19 cellular contexts compared by ENCODE assay signal in genomic region chr7:51033722-51034530, GRCh38.
DNase-seq lines count a peak whose midpoint lies in the region; ATAC-seq, FAIRE-seq and TF ChIP-seq lines count a peak whose summit lies in the region.
"Had no signal": no experiment of that assay in that cellular context is flagged by ENCODE, and none has a peak within 500 bp of the region (broad histone marks: within the 10 kb centered on the region; RNA-seq: fewer than 3 reads in every experiment).

No MANE protein-coding gene starts in this region.

- no peaks in the 10 kb centered on the region for H3K36me3 Mint-ChIP-seq in neural progenitor cell
- H3K36me3 Mint-ChIP-seq in activated naive CD4-positive, alpha-beta T cell treated with anti-CD3 and anti-CD28 coated beads for 36 hours (ENCODE audit: low read depth), result no peaks in the 10 kb centered on the region
- H3K36me3 Mint-ChIP-seq: activated CD8-positive, alpha-beta memory T cell treated with anti-CD3 and anti-CD28 coated beads, Interleukin-2, amount 10 ng/mL, durations not matched to agents 7 days and 5 days; memory B cell had no signal

- peaks cover 2 to 9% (median 7%) of the 10 kb centered on the region in 4 experiments; a peak in 6 of 7 replicates for H3K4me1 ChIP-seq in H1 (replicated peaks in 1 of 4; ENCODE audit: control insufficient read depth in 3 of 4, insufficient read depth in 4 of 4, low read length in 3 of 4)
- H3K4me1 ChIP-seq in neural progenitor cell, result peaks cover 31% of the 10 kb centered on the region
- H3K4me1 ChIP-seq in aorta (ENCODE audit: control insufficient read depth in 1 of 2, insufficient read depth in 2 of 2, low read length in 2 of 2), result no peaks in the 10 kb centered on the region
- peaks cover 0 to 18% (median 7%) of the 10 kb centered on the region in 4 donors for H3K4me1 ChIP-seq in tibial artery

- no peak overlapping the region for H3K4me3 ChIP-seq in H1 (ENCODE audit: extremely low read depth in 1 of 4, insufficient read depth in 2 of 4, low read depth in 3 of 4, low read length in 4 of 4)
- H3K4me3 ChIP-seq in neural progenitor cell, result no peak overlapping the region
- H3K4me3 ChIP-seq in aorta (ENCODE audit: low read length in 2 of 2), result no peak overlapping the region
- no peak overlapping the region for H3K4me3 ChIP-seq in tibial artery
- H3K4me3 ChIP-seq: prostate gland had no signal

- CTCF ChIA-PET in H1 (lab: Charles Lee; ENCODE audit: partially characterized antibody), result interaction anchor here (1.0 to 3.3 kb wide), 7 partner anchors 13 to 127 kb away, joined by 3 to 12 read pairs (median 3); no protein-coding TSS in a partner anchor
- CTCF ChIA-PET in activated naive CD4-positive, alpha-beta T cell treated with anti-CD3 and anti-CD28 coated beads for 36 hours (lab: Charles Lee), result interaction anchor here (0.5 to 0.6 kb wide), 2 partner anchors 10 to 25 kb away, joined by 3 read pairs; no protein-coding TSS in a partner anchor

- POLR2A ChIA-PET in H1 (lab: Charles Lee; ENCODE audit: partially characterized antibody), result no interaction called here

- no peak overlapping the region for H3K56ac ChIP-seq in H1 (replicated peaks; ENCODE audit: insufficient read length, low read depth, low read length)

- H3K4ac ChIP-seq in H1 (replicated peaks; ENCODE audit: insufficient read length, low read depth, low read length), result no peak overlapping the region

- no peak for DNase-seq in Right ventricle myocardium superior
- DNase-seq in cardiac septum (ENCODE audit: low spot score), result no peak
- DNase-seq in H1 (ENCODE audit: low read depth in 1 of 2, low spot score in 2 of 2), result no peak
- DNase-seq in neural progenitor cell (ENCODE audit: low spot score), result no peak
- DNase-seq in aorta, result peak in 1 of 2 donors; percentile 72
- no peak for DNase-seq in inferior parietal cortex (ENCODE audit: extremely low spot score)
- DNase-seq in tibial artery, result no peak
- no peak for DNase-seq in activated naive CD4-positive, alpha-beta T cell treated with anti-CD3 and anti-CD28 coated beads for 36 hours
- DNase-seq: activated CD8-positive, alpha-beta memory T cell treated with anti-CD3 and anti-CD28 coated beads, Interleukin-2, amount 10 ng/mL, durations not matched to agents 7 days and 5 days; activated naive CD4-positive, alpha-beta T cell treated with anti-CD3 and anti-CD28 coated beads, Interleukin-2, amount 50 U/mL, for 16 hours; NCI-H2171 had no signal

- H3K36me3 ChIP-seq in H1 (ENCODE audit: control insufficient read depth in 2 of 4, insufficient read depth in 4 of 4, low read length in 3 of 4), result peaks cover 0 to 7% (median 3%) of the 10 kb centered on the region in 4 experiments; a peak in 4 of 8 replicates
- H3K36me3 ChIP-seq in neural progenitor cell, result no peaks in the 10 kb centered on the region
- H3K36me3 ChIP-seq in aorta (ENCODE audit: control insufficient read depth in 1 of 2, insufficient read depth in 2 of 2, low read length in 1 of 2), result no peaks in the 10 kb centered on the region
- no peaks in the 10 kb centered on the region for H3K36me3 ChIP-seq in tibial artery
- H3K36me3 ChIP-seq: prostate gland had no signal

- peaks cover 2% of the 10 kb centered on the region for H3K27me3 Mint-ChIP-seq in neural progenitor cell (ENCODE audit: insufficient read depth, low read depth)
- H3K27me3 Mint-ChIP-seq in activated naive CD4-positive, alpha-beta T cell treated with anti-CD3 and anti-CD28 coated beads for 36 hours (ENCODE audit: low read depth), result no peaks in the 10 kb centered on the region
- H3K27me3 Mint-ChIP-seq: memory B cell; stimulated activated naive CD8-positive, alpha-beta T cell treated with anti-CD3 and anti-CD28 coated beads, Interleukin-15, Interleukin-2, amounts not matched to agents 100 ng/mL and 50 ng/mL, for 24 hours had no signal

- H2BK12ac ChIP-seq in H1 (ENCODE audit: low read depth, low read length), result no peak overlapping the region

- no peak overlapping the region for H3K4me3 Mint-ChIP-seq in neural progenitor cell
- no peak overlapping the region for H3K4me3 Mint-ChIP-seq in activated naive CD4-positive, alpha-beta T cell treated with anti-CD3 and anti-CD28 coated beads for 36 hours
- H3K4me3 Mint-ChIP-seq: activated CD8-positive, alpha-beta memory T cell treated with anti-CD3 and anti-CD28 coated beads, Interleukin-2, amount 10 ng/mL, durations not matched to agents 7 days and 5 days; memory B cell; stimulated activated naive CD8-positive, alpha-beta T cell treated with anti-CD3 and anti-CD28 coated beads, Interleukin-15, Interleukin-2, amounts not matched to agents 100 ng/mL and 50 ng/mL, for 24 hours had no signal

- no peak overlapping the region; a peak in 1 of 7 replicates for H3K9ac ChIP-seq in H1 (replicated peaks in 1 of 4; ENCODE audit: extremely low read depth in 1 of 4, low read depth in 3 of 4, low read length in 3 of 4)
- H3K9ac ChIP-seq in neural progenitor cell, result no peak overlapping the region

- H4K5ac ChIP-seq in H1 (ENCODE audit: insufficient read length, low read depth, low read length), result no peak overlapping the region

- 79% methylated on average over 6 of the region's 8 CpGs; no CpG with 5 or more reads in 1 of the 2 experiments for WGBS in H1 (ENCODE audit: extremely low coverage in 1 of 2, insufficient coverage in 1 of 2, insufficient read length in 1 of 2, insufficient replicate concordance in 2 of 2, low coverage in 1 of 2, low lambda C conversion rate in 2 of 2, missing lambda C conversion rate in 1 of 2), 2 experiments
- 10 to 14% methylated on average over 8 of the region's 8 CpGs for WGBS in aorta, 2 donors

- H2BK120ac ChIP-seq in H1 (replicated peaks; ENCODE audit: low read depth, low read length), result no peak overlapping the region

- no peak overlapping the region for H2BK20ac ChIP-seq in H1 (ENCODE audit: low read length)

- no peak overlapping the region for H2BK15ac ChIP-seq in H1 (ENCODE audit: low read length)

- H4K20me1 ChIP-seq in H1 (replicated peaks in 1 of 2; ENCODE audit: control insufficient read depth in 1 of 2, insufficient read depth in 2 of 2, low read length in 2 of 2) (peaks cover 0 to 3% of the 10 kb centered on the region in 2 experiments), neural progenitor cell (ENCODE audit: low read depth) (no peaks in the 10 kb centered on the region)

- peak overlapping the region; percentile 30; the same call in 1 of the 2 replicates for H2AK5ac ChIP-seq in H1 (ENCODE audit: low read depth, low read length)

- no peaks in the 10 kb centered on the region for H3F3A ChIP-seq in neural progenitor cell (ENCODE audit: low read depth)

- no peak for TF ChIP-seq POLR2A in H1 (IDR thresholded peaks at IDR 0.05; ENCODE audit: control extremely low read depth in 1 of 2, low read depth in 2 of 2, low read length in 2 of 2)

- H3K9me3 Mint-ChIP-seq in neural progenitor cell, result no peaks in the 10 kb centered on the region
- no peaks in the 10 kb centered on the region for H3K9me3 Mint-ChIP-seq in activated naive CD4-positive, alpha-beta T cell treated with anti-CD3 and anti-CD28 coated beads for 36 hours
- H3K9me3 Mint-ChIP-seq: stimulated activated naive CD8-positive, alpha-beta T cell treated with anti-CD3 and anti-CD28 coated beads, Interleukin-15, Interleukin-2, amounts not matched to agents 100 ng/mL and 50 ng/mL, for 24 hours had no signal

- H3K4me2 ChIP-seq in H1 (ENCODE audit: insufficient read depth in 1 of 2, low read depth in 2 of 2, low read length in 2 of 2) (0 out of 4 replicates have a peak overlapping the region, but pooled peaks of 1 of the 2 experiments have one; percentile 18), neural progenitor cell (no peak overlapping the region)

- H3K27ac Mint-ChIP-seq in neural progenitor cell, result no peak overlapping the region
- no peak overlapping the region for H3K27ac Mint-ChIP-seq in activated naive CD4-positive, alpha-beta T cell treated with anti-CD3 and anti-CD28 coated beads for 36 hours
- H3K27ac Mint-ChIP-seq: activated CD8-positive, alpha-beta memory T cell treated with anti-CD3 and anti-CD28 coated beads, Interleukin-2, amount 10 ng/mL, durations not matched to agents 7 days and 5 days; memory B cell; stimulated activated naive CD8-positive, alpha-beta T cell treated with anti-CD3 and anti-CD28 coated beads, Interleukin-15, Interleukin-2, amounts not matched to agents 100 ng/mL and 50 ng/mL, for 24 hours had no signal

- no peaks in the 10 kb centered on the region for H3K79me1 ChIP-seq in H1 (ENCODE audit: low read depth, low read length)

- no peak overlapping the region for H4K8ac ChIP-seq in H1 (ENCODE audit: extremely low read depth, insufficient read depth, low read length)

- no peak overlapping the region for H3K23ac ChIP-seq in H1 (ENCODE audit: insufficient read length)

- H3K27ac ChIP-seq in H1 (ENCODE audit: low read depth, low read length), result no peak overlapping the region
- peak overlapping the region; percentile 7 for H3K27ac ChIP-seq in neural progenitor cell
- no peak overlapping the region for H3K27ac ChIP-seq in aorta (ENCODE audit: low read depth in 1 of 2, low read length in 2 of 2)
- peak overlapping the region in 1 of 2 donors; percentile 3 for H3K27ac ChIP-seq in tibial artery
- H3K27ac ChIP-seq: prostate gland had no signal

- H3K79me2 ChIP-seq in H1 (ENCODE audit: control insufficient read depth in 1 of 2, insufficient read depth in 2 of 2, low read length in 2 of 2), result no peaks in the 10 kb centered on the region
- H3K79me2 ChIP-seq in neural progenitor cell (ENCODE audit: low read depth), result no peaks in the 10 kb centered on the region

- TF ChIP-seq RAD21 in H1 (IDR thresholded peaks at IDR 0.05 in 1 of 2, conservative IDR thresholded peaks at IDR 0.05 in 1 of 2; ENCODE audit: low read depth in 2 of 2, low read length in 2 of 2), result no peak

- FAIRE-seq in H1 (lab: Jason Lieb, UNC), result no peak
- FAIRE-seq: A204.1, colon, GM18507, HTR-8/SVneo had no signal

- H3K18ac ChIP-seq in H1 (ENCODE audit: extremely low read depth, low read length), result no peak overlapping the region

- no peak for TF ChIP-seq EP300 in H1 (IDR thresholded peaks at IDR 0.05; ENCODE audit: borderline replicate concordance in 1 of 2, low read depth in 2 of 2, low read length in 2 of 2)

- H3K9me3 ChIP-seq in H1 (ENCODE audit: insufficient read depth in 2 of 2, low read depth in 1 of 2, low read length in 1 of 2), result no peaks in the 10 kb centered on the region
- no peaks in the 10 kb centered on the region for H3K9me3 ChIP-seq in neural progenitor cell (ENCODE audit: low read depth)
- no peaks in the 10 kb centered on the region for H3K9me3 ChIP-seq in aorta (ENCODE audit: control insufficient read depth, low read length)
- no peaks in the 10 kb centered on the region for H3K9me3 ChIP-seq in tibial artery
- H3K9me3 ChIP-seq: prostate gland had no signal

- peak overlapping the region; percentile 2 for H4K91ac ChIP-seq in H1 (replicated peaks; ENCODE audit: insufficient read length, low read length)

- H3K14ac ChIP-seq in H1 (ENCODE audit: insufficient read length), result no peak overlapping the region

- intact Hi-C loops in Right ventricle myocardium superior (cut with DNase I) (no loop called here), cardiac septum (cut with DNase I) (no loop called here), aorta (cut with DNase I) (loop anchor here in 1 of 2 donors (10.0 kb wide), 1 partner anchor 169 kb away; no protein-coding TSS in a partner anchor), tibial artery (cut with DNase I; ENCODE audit: low total_unique reads) (no loop called here)
- intact Hi-C loops in activated naive CD4-positive, alpha-beta T cell treated with anti-CD3 and anti-CD28 coated beads for 36 hours (cut with micrococcal nuclease), result no loop called here

- H3K27me3 ChIP-seq in H1 (replicated peaks in 1 of 4; ENCODE audit: control insufficient read depth in 3 of 4, extremely low read depth in 1 of 4, insufficient read depth in 3 of 4, low read length in 3 of 4) (no peaks in the 10 kb centered on the region), neural progenitor cell (no peaks in the 10 kb centered on the region), aorta (ENCODE audit: control insufficient read depth in 1 of 2, insufficient read depth in 2 of 2, low read length in 1 of 2) (no peaks in the 10 kb centered on the region), tibial artery (no peaks in the 10 kb centered on the region)

- H2BK5ac ChIP-seq in H1 (ENCODE audit: low read depth, low read length), result no peak overlapping the region

- ATAC-seq in Right ventricle myocardium superior (ENCODE audit: poor library complexity), result peak; percentile 89
- peak; percentile 27 for ATAC-seq in aorta (ENCODE audit: low FRiP score)
- ATAC-seq: activated CD8-positive, alpha-beta memory T cell treated with anti-CD3 and anti-CD28 coated beads, Interleukin-2, amount 10 ng/mL, durations not matched to agents 7 days and 5 days; esophagus mucosa had no signal

- no peak overlapping the region for H2AFZ ChIP-seq in H1 (ENCODE audit: low read length)
- peak overlapping the region; percentile 31 for H2AFZ ChIP-seq in neural progenitor cell (replicated peaks)

- peaks cover 27% of the 10 kb centered on the region for H3K4me1 Mint-ChIP-seq in neural progenitor cell
- H3K4me1 Mint-ChIP-seq in activated naive CD4-positive, alpha-beta T cell treated with anti-CD3 and anti-CD28 coated beads for 36 hours (ENCODE audit: low read depth), result no peaks in the 10 kb centered on the region
- H3K4me1 Mint-ChIP-seq: activated CD8-positive, alpha-beta memory T cell treated with anti-CD3 and anti-CD28 coated beads, Interleukin-2, amount 10 ng/mL, durations not matched to agents 7 days and 5 days; memory B cell had no signal

- H3K23me2 ChIP-seq in H1 (ENCODE audit: low read depth, low read length), result 0 out of 2 replicates have a peak, but pooled peaks cover 2% of the 10 kb centered on the region

- TF ChIP-seq CTCF in H1 (IDR thresholded peaks at IDR 0.05; ENCODE audit: control extremely low read depth in 1 of 3, insufficient read depth in 1 of 3, low read depth in 1 of 3, low read length in 3 of 3) (no peak), neural progenitor cell (IDR thresholded peaks at IDR 0.05) (no peak), tibial artery (IDR thresholded peaks at IDR 0.05) (no peak)
